Comparison of ENCODE assay signal across 28 cellular contexts in genomic region chr5:75844301-75844700, GRCh38.
"Had no signal": no experiment of that assay in that cellular context is flagged by ENCODE, and none has a peak within 500 bp of the region (broad histone marks: within the 10 kb centered on the region; RNA-seq: fewer than 3 reads in every experiment).

No MANE protein-coding gene starts in this region.

- H3K4me1 Mint-ChIP-seq: naive thymus-derived CD4-positive, alpha-beta T cell; natural killer cell; nephron had no signal

- H3K27ac ChIP-seq: neural progenitor cell, ovary, parathyroid adenoma, psoas muscle, right lobe of liver, sigmoid colon, spleen, stomach, tibial artery, transverse colon, upper lobe of right lung, uterus had no signal

- H3K9ac ChIP-seq: neural progenitor cell, parathyroid adenoma had no signal

- H3K9me3 Mint-ChIP-seq: neural progenitor cell; stimulated activated naive CD8-positive, alpha-beta T cell treated with anti-CD3 and anti-CD28 coated beads, Interleukin-15, Interleukin-2, amounts not matched to agents 100 ng/mL and 50 ng/mL, for 24 hours; type B pancreatic cell had no signal

- DNase-seq: naive thymus-derived CD4-positive, alpha-beta T cell; natural killer cell; occipital lobe; ovary; psoas muscle; right cardiac atrium; right lobe of liver; sigmoid colon; small intestine; spleen; stimulated activated CD4-positive, alpha-beta T cell treated with anti-CD3 and anti-CD28 coated beads, Interleukin-12 subunit alpha, Interleukin-12 subunit beta, amount 100 ng/mL, for 4 hours; stimulated activated CD4-positive, alpha-beta T cell treated with anti-CD3 and anti-CD28 coated beads, Interleukin-1b, Interleukin-23, amount 100 ng/mL, for 48 hours; stimulated activated CD4-positive, alpha-beta T cell treated with anti-CD3 and anti-CD28 coated beads, Interleukin-4, amount 100 ng/mL, for 1 hour; stimulated activated CD4-positive, alpha-beta T cell treated with anti-CD3 and anti-CD28 coated beads, Interleukin-4, amount 100 ng/mL, for 4 hours; stimulated activated CD8-positive, alpha-beta memory T cell treated with anti-CD3 and anti-CD28 coated beads, Interleukin-4, amount 100 ng/mL, for 48 hours; stimulated activated naive CD4-positive, alpha-beta T cell treated with Interleukin-2 at 50 U/mL for 16 hours; stomach; tibial artery; transverse colon; upper lobe of right lung; uterus had no signal

- H3K36me3 ChIP-seq: neural progenitor cell, ovary, right lobe of liver, sigmoid colon, spleen, stomach, tibial artery, transverse colon, upper lobe of right lung, uterus had no signal

- H3K79me2 ChIP-seq: parathyroid adenoma had no signal

- H3K4me1 ChIP-seq: neural progenitor cell, parathyroid adenoma, psoas muscle, right lobe of liver, sigmoid colon, tibial artery, transverse colon, upper lobe of right lung, uterus had no signal

- H3K4me2 ChIP-seq: neural progenitor cell had no signal

- H2AFZ ChIP-seq: neural progenitor cell, parathyroid adenoma had no signal

- ATAC-seq: naive thymus-derived CD4-positive, alpha-beta T cell; natural killer cell; psoas muscle; right cardiac atrium; right lobe of liver; stimulated activated memory B cell treated with anti-CD40 and anti-IgM and Interleukin-4, amounts not matched to agents 10 μg/mL and 1 μg/mL and 100 μg/mL, for 72 hours had no signal

- H3K27me3 ChIP-seq: ovary, right lobe of liver, sigmoid colon, spleen, stomach, tibial artery, transverse colon, upper lobe of right lung, uterus had no signal

- H3K27ac Mint-ChIP-seq: naive thymus-derived CD4-positive, alpha-beta T cell; natural killer cell; neural progenitor cell; progenitor cell of endocrine pancreas; stimulated activated naive CD8-positive, alpha-beta T cell treated with anti-CD3 and anti-CD28 coated beads, Interleukin-15, Interleukin-2, amounts not matched to agents 100 ng/mL and 50 ng/mL, for 24 hours; type B pancreatic cell had no signal

- H3K9me3 ChIP-seq: ovary, psoas muscle, right lobe of liver, sigmoid colon, spleen, stomach, tibial artery, transverse colon, upper lobe of right lung, uterus had no signal

- H3K4me3 Mint-ChIP-seq: naive thymus-derived CD4-positive, alpha-beta T cell; natural killer cell; nephron; neural progenitor cell; stimulated activated memory B cell treated with anti-CD40 and anti-IgM and Interleukin-4, amounts not matched to agents 10 μg/mL and 1 μg/mL and 100 μg/mL, for 72 hours; stimulated activated naive CD8-positive, alpha-beta T cell treated with anti-CD3 and anti-CD28 coated beads, Interleukin-15, Interleukin-2, amounts not matched to agents 100 ng/mL and 50 ng/mL, for 24 hours; type B pancreatic cell had no signal

- H3K4me3 ChIP-seq: neural progenitor cell, ovary, psoas muscle, right lobe of liver, sigmoid colon, spleen, stomach, tibial artery, transverse colon, upper lobe of right lung, uterus had no signal

- H3K27me3 Mint-ChIP-seq: stimulated activated memory B cell treated with anti-CD40 and anti-IgM and Interleukin-4, amounts not matched to agents 10 μg/mL and 1 μg/mL and 100 μg/mL, for 72 hours had no signal

- H3K36me3 Mint-ChIP-seq: natural killer cell, neural progenitor cell, type B pancreatic cell had no signal
